In genomic region chr12:6745751-6746525, GRCh38 we compare ENCODE assay signal across 1 cellular context.
A peak's percentile ranks its signal among the peaks of the same experiment; 100 is the strongest.
TF ChIP-seq lines count a peak whose summit lies in the region.

No MANE protein-coding gene starts in this region.

TF ChIP-seq in H1, 55 proteins besides CTCF, POLR2A, EP300 and RAD21:
- TF ChIP-seq ZNF274 (IDR thresholded peaks at IDR 0.05; ENCODE audit: borderline replicate concordance, extremely low read depth, low read length) (no peak), POLR2AphosphoS5 (IDR thresholded peaks at IDR 0.05; ENCODE audit: low read depth, low read length) (peak; percentile 38; the same call in 1 of the 2 replicates)
